1 cellular context compared by ENCODE assay signal in genomic region chr16:54931041-54931756, GRCh38.
TF ChIP-seq lines count a peak whose summit lies in the region.

No MANE protein-coding gene starts in this region.

TF ChIP-seq in WTC11, 78 proteins besides CTCF, POLR2A, EP300 and RAD21 (continued from another document):
- TF ChIP-seq AFF4 (CRISPR knock-in tag; IDR thresholded peaks at IDR 0.05; ENCODE audit: borderline replicate concordance): no peak
- no peak for TF ChIP-seq ZNF263 (CRISPR knock-in tag; IDR thresholded peaks at IDR 0.05; ENCODE audit: low read depth)
- no peak for TF ChIP-seq ZNF416 (CRISPR knock-in tag; IDR thresholded peaks at IDR 0.05)
- no peak for TF ChIP-seq ESRRA (CRISPR knock-in tag; IDR thresholded peaks at IDR 0.05; ENCODE audit: borderline replicate concordance)
- no peak for TF ChIP-seq ZNF281 (CRISPR knock-in tag; IDR thresholded peaks at IDR 0.05)
- TF ChIP-seq HMGXB4 (CRISPR knock-in tag; IDR thresholded peaks at IDR 0.05): no peak
- TF ChIP-seq IRF2 (CRISPR knock-in tag; IDR thresholded peaks at IDR 0.05; ENCODE audit: borderline replicate concordance, low read depth): no peak
- no peak for TF ChIP-seq FOXP4 (CRISPR knock-in tag; IDR thresholded peaks at IDR 0.05)
- TF ChIP-seq MAX (CRISPR knock-in tag; IDR thresholded peaks at IDR 0.05): no peak
- TF ChIP-seq ZNF232 (CRISPR knock-in tag; IDR thresholded peaks at IDR 0.05): no peak
